In genomic region chr20:36482044-36482473, GRCh38 we compare ENCODE assay signal across 1 cellular context.
TF ChIP-seq lines count a peak whose summit lies in the region.

No MANE protein-coding gene starts in this region.

TF ChIP-seq in IMR-90, 13 proteins besides CTCF, POLR2A, EP300 and RAD21 (continued from another document):
- TF ChIP-seq CEBPB (IDR thresholded peaks at IDR 0.05; ENCODE audit: low read depth, low read length): no peak
- TF ChIP-seq FOS (IDR thresholded peaks at IDR 0.05; ENCODE audit: low read depth, low read length): no peak
- no peak for TF ChIP-seq RCOR1 (IDR thresholded peaks at IDR 0.05; ENCODE audit: insufficient replicate concordance, low read length)
- no peak for TF ChIP-seq CHD1 (IDR thresholded peaks at IDR 0.05; ENCODE audit: low read depth, low read length)
- no peak for TF ChIP-seq RFX5 (IDR thresholded peaks at IDR 0.05; ENCODE audit: low read depth, low read length)
- TF ChIP-seq MAZ (IDR thresholded peaks at IDR 0.05; ENCODE audit: borderline replicate concordance, low read depth, low read length): no peak
- TF ChIP-seq SMC3 (IDR thresholded peaks at IDR 0.05; ENCODE audit: low read depth, low read length): no peak
- TF ChIP-seq NFE2L2 (IDR thresholded peaks at IDR 0.05; ENCODE audit: low read depth, low read length): no peak
- no peak for TF ChIP-seq MXI1 (IDR thresholded peaks at IDR 0.05; ENCODE audit: borderline replicate concordance, low read depth, low read length)
- no peak for TF ChIP-seq MAFK (IDR thresholded peaks at IDR 0.05; ENCODE audit: low read depth, low read length)
